Comparison of ENCODE assay signal across 19 cellular contexts in the genomic region with DNA sequence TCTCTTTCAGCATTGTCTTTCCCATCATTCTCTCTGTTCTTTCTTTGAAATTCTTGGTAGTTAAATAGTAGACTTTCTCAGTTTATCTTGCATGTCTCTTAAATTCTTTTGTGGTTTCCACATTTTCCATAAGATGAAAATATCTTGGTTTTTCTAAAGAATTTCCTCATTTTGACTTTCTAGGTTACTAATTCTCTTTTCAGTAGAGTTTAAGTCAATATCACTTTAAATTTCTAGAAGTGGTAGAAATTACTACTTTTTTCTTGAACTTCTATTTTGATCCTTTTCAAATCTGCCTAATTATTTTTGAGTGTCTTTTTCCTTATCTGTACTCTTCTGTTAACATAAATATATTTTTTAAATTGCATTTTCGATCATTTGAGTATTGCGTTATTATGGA. TPM values are rescaled to one million over a fixed set of nuclear protein-coding genes. Genes with fewer than 3 reads are reported as not detected.
"Had no signal": no experiment of that assay in that cellular context is flagged by ENCODE, and none has a peak within 500 bp of the region (broad histone marks: within the 10 kb centered on the region; RNA-seq: fewer than 3 reads in every experiment).

No MANE protein-coding gene starts in this region.

- H3K4me3 ChIP-seq: SJCRH30 had no signal

- H3K9me3 ChIP-seq: SJCRH30 had no signal

- DNase-seq: KBM-7, NCI-H1048, NCI-H1105, NCI-H1417, NCI-H1436 treated with DMSO at 0.1 percent for 48 hours, NCI-H1694, NCI-H187 treated with DMSO at 0.1 percent for 48 hours, NCI-H2029 treated with DMSO at 0.1 percent for 48 hours, NCI-H2171 treated with DMSO at 0.1 percent for 48 hours, NCI-H2227 treated with DMSO at 0.1 percent for 48 hours, NCI-H524, NCI-H526 treated with DMSO at 0.1 percent for 48 hours, NCI-H748 treated with DMSO at 0.1 percent for 48 hours, PC-3, SHP77 treated with DMSO at 0.1 percent for 48 hours, SJCRH30 had no signal

- H3K4me1 ChIP-seq: SJCRH30 had no signal

- H3K27me3 ChIP-seq: SJCRH30 had no signal

- H3K27ac ChIP-seq: SJCRH30 had no signal

RNA-seq across cellular contexts. Expression of a gene that starts 23.6 kb away (rescaled TPM):
- total RNA-seq: HT-29, MCF 10A, PC-3, Right ventricle myocardium inferior had no signal
